11 cellular contexts compared by ENCODE assay signal in genomic region chr6:134520181-134521115, GRCh38.
A peak's percentile ranks its signal among the peaks of the same experiment; 100 is the strongest.
DNase-seq lines count a peak whose midpoint lies in the region; TF ChIP-seq lines count a peak whose summit lies in the region.
"Had no signal": no experiment of that assay in that cellular context is flagged by ENCODE, and none has a peak within 500 bp of the region (broad histone marks: within the 10 kb centered on the region; RNA-seq: fewer than 3 reads in every experiment).

No MANE protein-coding gene starts in this region.

- peak overlapping the region; percentile 88 for H3K4me2 ChIP-seq in BLaER1
- no peak overlapping the region for H3K4me2 ChIP-seq in neural progenitor cell

- DNase-seq in choroid plexus epithelial cell (ENCODE audit: low read depth): peak; percentile 85
- DNase-seq in neural progenitor cell (ENCODE audit: low spot score): no peak
- DNase-seq in germinal center (ENCODE audit: low spot score): no peak
- no peak for DNase-seq in SJCRH30
- no peak for DNase-seq in activated T-cell treated with anti-CD3 and anti-CD28 coated beads, Interleukin-2, amount 50 U/mL, for 24 hours
- no peak for DNase-seq in NCI-H2107 (lab: John Stamatoyannopoulos, UW)
- DNase-seq: GF-D8, hippocampal formation had no signal

- no peaks in the 10 kb centered on the region for H3K36me3 ChIP-seq in BLaER1
- no peaks in the 10 kb centered on the region for H3K36me3 ChIP-seq in neural progenitor cell
- no peaks in the 10 kb centered on the region for H3K36me3 ChIP-seq in SJCRH30
- H3K36me3 ChIP-seq: ascending aorta had no signal

- peak overlapping the region; percentile 11 for H2AFZ ChIP-seq in neural progenitor cell (replicated peaks)

- no peak overlapping the region for H3K27ac Mint-ChIP-seq in neural progenitor cell
- no peak overlapping the region for H3K27ac Mint-ChIP-seq in activated T-cell treated with anti-CD3 and anti-CD28 coated beads, Interleukin-2, amount 50 U/mL, for 24 hours

- H3K27me3 Mint-ChIP-seq in neural progenitor cell (ENCODE audit: insufficient read depth, low read depth): peaks cover 7% of the 10 kb centered on the region
- no peaks in the 10 kb centered on the region for H3K27me3 Mint-ChIP-seq in activated T-cell treated with anti-CD3 and anti-CD28 coated beads, Interleukin-2, amount 50 U/mL, for 24 hours

- no peaks in the 10 kb centered on the region for H3K9me3 ChIP-seq in BLaER1
- no peaks in the 10 kb centered on the region for H3K9me3 ChIP-seq in neural progenitor cell (ENCODE audit: low read depth)
- H3K9me3 ChIP-seq in SJCRH30 (replicated peaks): no peaks in the 10 kb centered on the region
- H3K9me3 ChIP-seq: ascending aorta had no signal

- no peak for TF ChIP-seq RAD21 in Ishikawa (IDR thresholded peaks at IDR 0.05; ENCODE audit: low read depth)

- H3F3A ChIP-seq in neural progenitor cell (ENCODE audit: low read depth): no peaks in the 10 kb centered on the region

- no peaks in the 10 kb centered on the region for H3K36me3 Mint-ChIP-seq in neural progenitor cell
- no peaks in the 10 kb centered on the region for H3K36me3 Mint-ChIP-seq in activated T-cell treated with anti-CD3 and anti-CD28 coated beads, Interleukin-2, amount 50 U/mL, for 24 hours (ENCODE audit: low read depth)

- peak overlapping the region; percentile 57 for H3K27ac ChIP-seq in BLaER1
- no peak overlapping the region for H3K27ac ChIP-seq in neural progenitor cell
- H3K27ac ChIP-seq in SJCRH30: no peak overlapping the region
- H3K27ac ChIP-seq: ascending aorta had no signal

- peak; percentile 79 for TF ChIP-seq EP300 in Ishikawa (IDR thresholded peaks at IDR 0.05; ENCODE audit: borderline replicate concordance)

- H3K9me3 Mint-ChIP-seq in neural progenitor cell: no peaks in the 10 kb centered on the region
- no peaks in the 10 kb centered on the region for H3K9me3 Mint-ChIP-seq in activated T-cell treated with anti-CD3 and anti-CD28 coated beads, Interleukin-2, amount 50 U/mL, for 24 hours

- H4K20me1 ChIP-seq in BLaER1: no peaks in the 10 kb centered on the region
- no peaks in the 10 kb centered on the region for H4K20me1 ChIP-seq in neural progenitor cell (ENCODE audit: low read depth)

- H3K4me1 ChIP-seq in BLaER1: peaks cover 62% of the 10 kb centered on the region
- no peaks in the 10 kb centered on the region for H3K4me1 ChIP-seq in neural progenitor cell
- no peaks in the 10 kb centered on the region for H3K4me1 ChIP-seq in SJCRH30

- H3K9ac ChIP-seq in BLaER1 (peak overlapping the region; percentile 6; the same call in 1 of the 2 replicates), neural progenitor cell (no peak overlapping the region)

- H3K27me3 ChIP-seq in BLaER1: no peaks in the 10 kb centered on the region
- no peaks in the 10 kb centered on the region for H3K27me3 ChIP-seq in neural progenitor cell
- H3K27me3 ChIP-seq in SJCRH30: peaks cover 3% of the 10 kb centered on the region; the same call in 1 of the 2 replicates
- H3K27me3 ChIP-seq: ascending aorta had no signal

- H3K79me2 ChIP-seq in neural progenitor cell (ENCODE audit: low read depth): no peaks in the 10 kb centered on the region

- TF ChIP-seq CTCF in choroid plexus epithelial cell (conservative IDR thresholded peaks at IDR 0.05; ENCODE audit: low read depth, low read length) (no peak), neural progenitor cell (IDR thresholded peaks at IDR 0.05) (no peak)

- H3K4me3 ChIP-seq in BLaER1: no peak overlapping the region; the same call in 1 of the 2 replicates
- no peak overlapping the region for H3K4me3 ChIP-seq in choroid plexus epithelial cell (ENCODE audit: low read depth, low read length)
- H3K4me3 ChIP-seq in neural progenitor cell: no peak overlapping the region
- no peak overlapping the region for H3K4me3 ChIP-seq in SJCRH30
- H3K4me3 ChIP-seq: ascending aorta had no signal

- H3K4me1 Mint-ChIP-seq in neural progenitor cell: peaks cover 19% of the 10 kb centered on the region
- H3K4me1 Mint-ChIP-seq in activated T-cell treated with anti-CD3 and anti-CD28 coated beads, Interleukin-2, amount 50 U/mL, for 24 hours (ENCODE audit: low read depth): peaks cover 48% of the 10 kb centered on the region

- H3K4me3 Mint-ChIP-seq in neural progenitor cell: no peak overlapping the region
- no peak overlapping the region for H3K4me3 Mint-ChIP-seq in activated T-cell treated with anti-CD3 and anti-CD28 coated beads, Interleukin-2, amount 50 U/mL, for 24 hours

TF ChIP-seq in Ishikawa, 13 proteins besides CTCF, POLR2A, EP300 and RAD21:
- peak; percentile 69 for TF ChIP-seq TCF12 (IDR thresholded peaks at IDR 0.05; ENCODE audit: low read depth)
- no peak for TF ChIP-seq MAX (IDR thresholded peaks at IDR 0.05)
- TF ChIP-seq TEAD4 (IDR thresholded peaks at IDR 0.05): peak; percentile 26; the same call in 1 of the 2 replicates
- TF ChIP-seq NFIC (IDR thresholded peaks at IDR 0.05): peak; percentile 52; the same call in 1 of the 2 replicates
- TF ChIP-seq CEBPB (IDR thresholded peaks at IDR 0.05): peak; percentile 29; the same call in 1 of the 2 replicates
- TF ChIP-seq YY1 (IDR thresholded peaks at IDR 0.05; ENCODE audit: low read depth): no peak
